ENCODE assay signal across 14 cellular contexts in the genomic region with DNA sequence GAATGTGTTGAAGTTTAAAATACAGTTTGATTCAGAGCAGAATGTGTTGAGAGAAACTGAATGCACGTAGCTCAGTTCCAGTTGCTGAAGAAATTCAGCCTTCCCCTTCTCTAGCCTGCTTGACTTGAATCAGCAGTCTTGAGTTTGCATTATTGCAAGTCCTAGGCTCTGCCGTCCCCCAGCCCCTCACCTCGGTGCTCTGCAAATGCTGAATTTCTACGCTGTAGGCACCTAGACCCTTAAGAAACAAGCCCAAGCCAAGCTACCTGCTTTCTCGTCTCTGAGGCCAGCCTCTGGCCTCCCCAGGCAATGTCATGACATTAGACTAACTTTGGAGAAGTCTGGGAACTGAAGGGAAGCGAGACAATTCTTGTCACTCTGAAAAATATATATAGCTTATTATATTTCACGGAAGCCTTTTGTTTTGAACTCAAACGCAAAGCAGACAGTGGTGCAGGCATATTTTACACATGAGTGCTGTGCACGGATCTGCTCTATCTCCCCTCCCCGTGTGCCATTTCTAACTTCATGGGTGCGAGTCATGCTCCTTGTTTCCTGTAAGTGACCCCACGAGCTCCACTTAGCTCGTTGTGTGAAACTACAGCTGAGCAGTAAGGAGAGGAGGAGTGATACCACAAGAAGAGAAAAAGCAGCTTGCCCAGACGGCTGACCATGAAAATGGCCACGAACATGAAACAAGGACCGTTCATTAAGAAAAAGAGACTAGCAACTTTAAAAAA.
DNase-seq lines count a peak whose midpoint lies in the region; ATAC-seq and FAIRE-seq lines count a peak whose summit lies in the region.
"Had no signal": no experiment of that assay in that cellular context is flagged by ENCODE, and none has a peak within 500 bp of the region (broad histone marks: within the 10 kb centered on the region; RNA-seq: fewer than 3 reads in every experiment).

No MANE protein-coding gene starts in this region.

- H4K91ac ChIP-seq in trophoblast cell (ENCODE audit: low read depth, low read length): no peak overlapping the region

- no peak overlapping the region for H2AFZ ChIP-seq in trophoblast cell (ENCODE audit: insufficient read depth, low read length, poor library complexity)
- H2AFZ ChIP-seq: neural progenitor cell had no signal

- no peak overlapping the region for H2AK5ac ChIP-seq in trophoblast cell (ENCODE audit: low read length)

- no peak for DNase-seq in CD4-positive, alpha-beta memory T cell
- DNase-seq in GM18507 (ENCODE audit: extremely low spot score, insufficient read length, low read depth) (no peak), iris pigment epithelial cell (ENCODE audit: low read depth) (peak; percentile 26), NCI-H446 (lab: John Stamatoyannopoulos, UW) (no peak), trophoblast cell (no peak)
- DNase-seq in activated CD4-positive, alpha-beta memory T cell treated with anti-CD3 and anti-CD28 coated beads, Interleukin-2, amount 10 ng/mL, durations not matched to agents 7 days and 5 days: peak; percentile 29
- DNase-seq: foreskin melanocyte, KG1, left cardiac atrium, NCI-H526 treated with DMSO at 0.1 percent for 48 hours had no signal

- peak overlapping the region in 5 of 8 donors; percentile 10 to 43 (median 29) for H3K4me3 Mint-ChIP-seq in CD4-positive, alpha-beta memory T cell
- peak overlapping the region; percentile 48 for H3K4me3 Mint-ChIP-seq in activated CD4-positive, alpha-beta memory T cell treated with anti-CD3 and anti-CD28 coated beads, Interleukin-2, amount 10 ng/mL, durations not matched to agents 7 days and 5 days
- H3K4me3 Mint-ChIP-seq: neural progenitor cell had no signal

- peak overlapping the region in 1 of 7 donors; percentile 38 for H3K27ac Mint-ChIP-seq in CD4-positive, alpha-beta memory T cell
- H3K27ac Mint-ChIP-seq in activated CD4-positive, alpha-beta memory T cell treated with anti-CD3 and anti-CD28 coated beads, Interleukin-2, amount 10 ng/mL, durations not matched to agents 7 days and 5 days: peak overlapping the region; percentile 91
- H3K27ac Mint-ChIP-seq: neural progenitor cell had no signal

- H3K27ac ChIP-seq in CD4-positive, alpha-beta memory T cell (ENCODE audit: low read depth, low read length): no peak overlapping the region
- no peak overlapping the region for H3K27ac ChIP-seq in trophoblast cell (ENCODE audit: low read depth, low read length)
- H3K27ac ChIP-seq: neural progenitor cell had no signal

- no peak overlapping the region for H4K12ac ChIP-seq in trophoblast cell (ENCODE audit: low read depth, low read length)

- H3K4me3 ChIP-seq in CD4-positive, alpha-beta memory T cell (ENCODE audit: low read length in 2 of 2): no peak overlapping the region
- no peak overlapping the region for H3K4me3 ChIP-seq in trophoblast cell (ENCODE audit: low read depth, low read length)
- H3K4me3 ChIP-seq: neural progenitor cell had no signal

- H3K9me3 Mint-ChIP-seq in CD4-positive, alpha-beta memory T cell: no peaks in the 10 kb centered on the region
- H3K9me3 Mint-ChIP-seq in activated CD4-positive, alpha-beta memory T cell treated with anti-CD3 and anti-CD28 coated beads, Interleukin-2, amount 10 ng/mL, durations not matched to agents 7 days and 5 days: peaks cover 3% of the 10 kb centered on the region
- H3K9me3 Mint-ChIP-seq: neural progenitor cell had no signal

- ATAC-seq in GM18502 (IDR thresholded peaks at IDR 0.05; ENCODE audit: poor library complexity, unreplicated experiment): no peak
- no peak for ATAC-seq in HG02938 (IDR thresholded peaks at IDR 0.05; ENCODE audit: unreplicated experiment)
- ATAC-seq: left cardiac atrium had no signal

- no peak overlapping the region for H3K4me2 ChIP-seq in trophoblast cell (ENCODE audit: low read length)
- H3K4me2 ChIP-seq: neural progenitor cell had no signal

- H3K9me3 ChIP-seq in CD4-positive, alpha-beta memory T cell (ENCODE audit: control insufficient read depth in 1 of 2, low read length in 2 of 2): no peaks in the 10 kb centered on the region
- H3K9me3 ChIP-seq in trophoblast cell (ENCODE audit: insufficient read depth, low read depth, low read length): peaks cover 2% of the 10 kb centered on the region

- no peak overlapping the region for H2BK120ac ChIP-seq in trophoblast cell (ENCODE audit: insufficient read depth, low read length, poor library complexity)

- no peak overlapping the region for H3K9ac ChIP-seq in trophoblast cell (ENCODE audit: low read length)
- H3K9ac ChIP-seq: neural progenitor cell had no signal

- no peak overlapping the region for H3K23ac ChIP-seq in trophoblast cell (ENCODE audit: low read length)

- CTCF ChIA-PET in CD4-positive, alpha-beta memory T cell (lab: Charles Lee; ENCODE audit: partially characterized antibody): interaction anchor here (1.3 to 3.4 kb wide), 2 partner anchors 32 to 76 kb away, joined by 5 to 16 read pairs; no protein-coding TSS in a partner anchor
- CTCF ChIA-PET in activated CD4-positive, alpha-beta memory T cell treated with anti-CD3 and anti-CD28 coated beads, Interleukin-2, amount 10 ng/mL, durations not matched to agents 7 days and 5 days (lab: Charles Lee): interaction anchor here (0.9 to 5.4 kb wide), 10 partner anchors 25 to 282 kb away, joined by 3 to 33 read pairs (median 6); a partner anchor contains a TSS

- H3K36me3 ChIP-seq in CD4-positive, alpha-beta memory T cell (ENCODE audit: insufficient read depth, low read length): no peaks in the 10 kb centered on the region
- no peaks in the 10 kb centered on the region for H3K36me3 ChIP-seq in trophoblast cell (ENCODE audit: control insufficient read depth in 1 of 2, insufficient read depth in 2 of 2, low read length in 2 of 2)
- H3K36me3 ChIP-seq: neural progenitor cell had no signal

- no peak overlapping the region for H2BK12ac ChIP-seq in trophoblast cell (ENCODE audit: low read length)

- no peaks in the 10 kb centered on the region for H3K27me3 ChIP-seq in CD4-positive, alpha-beta memory T cell (ENCODE audit: insufficient read depth, low read length)
- no peaks in the 10 kb centered on the region for H3K27me3 ChIP-seq in trophoblast cell (ENCODE audit: insufficient read depth, low read length)
- H3K27me3 ChIP-seq: neural progenitor cell had no signal

- no peaks in the 10 kb centered on the region for H3K79me2 ChIP-seq in trophoblast cell (ENCODE audit: control insufficient read depth, insufficient read depth, low read length, poor library complexity)

- H2BK5ac ChIP-seq in trophoblast cell (ENCODE audit: low read depth, low read length, poor library complexity): no peak overlapping the region

- POLR2A ChIA-PET in CD4-positive, alpha-beta memory T cell (lab: Charles Lee; ENCODE audit: partially characterized antibody): interaction anchor here (0.9 to 1.0 kb wide), 2 partner anchors 26 to 72 kb away, joined by 4 to 5 read pairs; a partner anchor contains a TSS
- POLR2A ChIA-PET in activated CD4-positive, alpha-beta memory T cell treated with anti-CD3 and anti-CD28 coated beads, Interleukin-2, amount 10 ng/mL, durations not matched to agents 7 days and 5 days (lab: Charles Lee): interaction anchor here (0.6 to 7.0 kb wide), 20 partner anchors 8 to 362 kb away, joined by 3 to 137 read pairs (median 6); a partner anchor contains a TSS

- H3K27me3 Mint-ChIP-seq in CD4-positive, alpha-beta memory T cell: no peaks in the 10 kb centered on the region
- H3K27me3 Mint-ChIP-seq in activated CD4-positive, alpha-beta memory T cell treated with anti-CD3 and anti-CD28 coated beads, Interleukin-2, amount 10 ng/mL, durations not matched to agents 7 days and 5 days: peaks cover 9% of the 10 kb centered on the region

- H3K4me1 Mint-ChIP-seq in CD4-positive, alpha-beta memory T cell: peaks cover 19 to 69% (median 48%) of the 10 kb centered on the region in 4 donors
- peaks cover 84% of the 10 kb centered on the region for H3K4me1 Mint-ChIP-seq in activated CD4-positive, alpha-beta memory T cell treated with anti-CD3 and anti-CD28 coated beads, Interleukin-2, amount 10 ng/mL, durations not matched to agents 7 days and 5 days

- no peak overlapping the region for H3K14ac ChIP-seq in trophoblast cell (ENCODE audit: low read length)

- peak; percentile 56 for FAIRE-seq in GM18507 (lab: Jason Lieb, UNC)
- FAIRE-seq: D721Med had no signal

- H3K18ac ChIP-seq in trophoblast cell (ENCODE audit: low read length): no peak overlapping the region

- WGBS in trophoblast cell (ENCODE audit: extremely low coverage, insufficient coverage, insufficient read length): no CpG with 5 or more reads among the region's 16 CpGs

- H3K4me1 ChIP-seq in CD4-positive, alpha-beta memory T cell (ENCODE audit: insufficient read depth, low read length): peaks cover 32% of the 10 kb centered on the region
- peaks cover 0 to 2% of the 10 kb centered on the region in 2 experiments for H3K4me1 ChIP-seq in trophoblast cell (ENCODE audit: control insufficient read depth in 1 of 2, insufficient read depth in 2 of 2, low read length in 2 of 2)

- intact Hi-C loops in CD4-positive, alpha-beta memory T cell (cut with micrococcal nuclease): no loop called here

- no peaks in the 10 kb centered on the region for H3K79me1 ChIP-seq in trophoblast cell (ENCODE audit: low read length)

- H3K36me3 Mint-ChIP-seq in CD4-positive, alpha-beta memory T cell: no peaks in the 10 kb centered on the region
- H3K36me3 Mint-ChIP-seq in activated CD4-positive, alpha-beta memory T cell treated with anti-CD3 and anti-CD28 coated beads, Interleukin-2, amount 10 ng/mL, durations not matched to agents 7 days and 5 days (ENCODE audit: low read depth): peaks cover 14% of the 10 kb centered on the region
- H3K36me3 Mint-ChIP-seq: neural progenitor cell had no signal

- H4K8ac ChIP-seq in trophoblast cell (ENCODE audit: low read depth, low read length): no peak overlapping the region

- no peak overlapping the region for H3K4ac ChIP-seq in trophoblast cell (ENCODE audit: low read depth, low read length)

Comparison
In these comparisons a context has a peak if more than half of its experiments do, and no peak if none do; other contexts are left out.
1. DNase-seq: peak in activated CD4-positive, alpha-beta memory T cell treated with anti-CD3 and anti-CD28 coated beads, Interleukin-2, amount 10 ng/mL, durations not matched to agents 7 days and 5 days (single experiment) and iris pigment epithelial cell (single experiment); none in CD4-positive, alpha-beta memory T cell (0 of 5), GM18507 (single experiment), NCI-H446 (0 of 2) and trophoblast cell (0 of 2).